ENCODE assay signal across 9 cellular contexts in genomic region chr12:1083086-1083887, GRCh38.
DNase-seq lines count a peak whose midpoint lies in the region; ATAC-seq and TF ChIP-seq lines count a peak whose summit lies in the region.
"Had no signal": no experiment of that assay in that cellular context is flagged by ENCODE, and none has a peak within 500 bp of the region (broad histone marks: within the 10 kb centered on the region; RNA-seq: fewer than 3 reads in every experiment).

No MANE protein-coding gene starts in this region.

- peak in 1 of 2 donors; percentile 17 for DNase-seq in cardiac muscle cell (ENCODE audit: low read depth in 1 of 2, low spot score in 1 of 2)
- no peak for DNase-seq in cardiac septum (ENCODE audit: low spot score)
- no peak for DNase-seq in effector memory CD8-positive, alpha-beta T cell
- no peak for DNase-seq in naive B cell
- DNase-seq in GDM1 (lab: John Stamatoyannopoulos, UW): no peak
- DNase-seq in activated CD8-positive, alpha-beta memory T cell treated with anti-CD3 and anti-CD28 coated beads for 24 hours: no peak

- H3K36me3 ChIP-seq in cardiac muscle cell: no peaks in the 10 kb centered on the region

- intact Hi-C loops in cardiac septum (cut with DNase I): no loop called here

- ATAC-seq in effector memory CD8-positive, alpha-beta T cell (replicated peaks): no peak
- ATAC-seq in naive B cell (ENCODE audit: low read depth in 2 of 2): no peak
- ATAC-seq in HG03039 (IDR thresholded peaks at IDR 0.05; ENCODE audit: unreplicated experiment): no peak
- no peak for ATAC-seq in GM18870 (IDR thresholded peaks at IDR 0.05; ENCODE audit: unreplicated experiment)

- H3K4me3 ChIP-seq in cardiac muscle cell: no peak overlapping the region
- H3K4me3 ChIP-seq: SJSA1 had no signal

- no peak overlapping the region for H3K4me3 Mint-ChIP-seq in effector memory CD8-positive, alpha-beta T cell
- H3K4me3 Mint-ChIP-seq in naive B cell: no peak overlapping the region

- no peaks in the 10 kb centered on the region for H3K36me3 Mint-ChIP-seq in effector memory CD8-positive, alpha-beta T cell (ENCODE audit: insufficient read depth)
- H3K36me3 Mint-ChIP-seq in naive B cell: peaks cover 0 to 7% of the 10 kb centered on the region in 2 donors

- H3K9me3 Mint-ChIP-seq in effector memory CD8-positive, alpha-beta T cell: no peaks in the 10 kb centered on the region
- H3K9me3 Mint-ChIP-seq in naive B cell: no peaks in the 10 kb centered on the region

- H3K27me3 Mint-ChIP-seq in effector memory CD8-positive, alpha-beta T cell: no peaks in the 10 kb centered on the region
- no peaks in the 10 kb centered on the region for H3K27me3 Mint-ChIP-seq in naive B cell

- TF ChIP-seq CTCF in cardiac muscle cell (IDR thresholded peaks at IDR 0.05; ENCODE audit: low read depth, low read length): no peak

- H3K27ac ChIP-seq in cardiac muscle cell: peak overlapping the region; percentile 87
- H3K27ac ChIP-seq: SJSA1 had no signal

- H3K4me1 Mint-ChIP-seq in effector memory CD8-positive, alpha-beta T cell (ENCODE audit: low read depth in 2 of 2): no peaks in the 10 kb centered on the region
- H3K4me1 Mint-ChIP-seq in naive B cell: peaks cover 0 to 4% (median 0%) of the 10 kb centered on the region in 3 donors

- H3K9me3 ChIP-seq in cardiac muscle cell (ENCODE audit: low read depth): no peaks in the 10 kb centered on the region
- H3K9me3 ChIP-seq: SJSA1 had no signal

- H3K27me3 ChIP-seq in cardiac muscle cell: no peaks in the 10 kb centered on the region
- H3K27me3 ChIP-seq: SJSA1 had no signal

- peak overlapping the region; percentile 67 to 80 for H3K27ac Mint-ChIP-seq in effector memory CD8-positive, alpha-beta T cell
- peak overlapping the region in 5 of 6 donors; percentile 27 to 70 (median 43) for H3K27ac Mint-ChIP-seq in naive B cell

- peaks cover 18% of the 10 kb centered on the region for H3K4me1 ChIP-seq in cardiac muscle cell (ENCODE audit: low read depth)
- H3K4me1 ChIP-seq: SJSA1 had no signal
